In genomic region chr19:48461651-48461981, GRCh38 we compare ENCODE assay signal across 21 cellular contexts. TPM values are rescaled to one million over a fixed set of nuclear protein-coding genes. Genes with fewer than 3 reads are reported as not detected.
DNase-seq lines count a peak whose midpoint lies in the region; ATAC-seq and TF ChIP-seq lines count a peak whose summit lies in the region.
"Had no signal": no experiment of that assay in that cellular context is flagged by ENCODE, and none has a peak within 500 bp of the region (broad histone marks: within the 10 kb centered on the region; RNA-seq: fewer than 3 reads in every experiment).

No MANE protein-coding gene starts in this region.

- no peak overlapping the region for H3K23ac ChIP-seq in H9 (ENCODE audit: insufficient read length, low read depth, low read length)

- no peak for DNase-seq in H9
- peak; percentile 14 for DNase-seq in iPS-NIHi11 (ENCODE audit: low spot score)
- DNase-seq in globus pallidus (ENCODE audit: low spot score): no peak
- DNase-seq in stimulated activated naive CD4-positive, alpha-beta T cell treated with Interleukin-2 at 50 U/mL for 16 hours (lab: John Stamatoyannopoulos, UW): no peak
- DNase-seq: AML-193; CD4-positive, alpha-beta T cell; HCEC 1CT; NCI-H1092; NCI-H1417 treated with DMSO at 0.1 percent for 48 hours; NCI-H1694 treated with DMSO at 0.1 percent for 48 hours; NCI-H2081; NCI-H2227 treated with DMSO at 0.1 percent for 48 hours; NCI-H69; SHP77 treated with DMSO at 0.1 percent for 48 hours; SW 1271 had no signal

- H3K27me3 Mint-ChIP-seq in H9 (ENCODE audit: low read depth): peaks cover 5% of the 10 kb centered on the region
- no peaks in the 10 kb centered on the region for H3K27me3 Mint-ChIP-seq in stimulated activated memory B cell treated with anti-CD40 and anti-IgM and Interleukin-4, amounts not matched to agents 10 μg/mL and 1 μg/mL and 100 μg/mL, for 72 hours
- H3K27me3 Mint-ChIP-seq: CD4-positive, alpha-beta T cell had no signal

- no peaks in the 10 kb centered on the region for H3K79me1 ChIP-seq in H9 (ENCODE audit: insufficient read depth, low read depth, low read length, poor library complexity, severe bottlenecking)

- H3K9me3 Mint-ChIP-seq in H9: no peaks in the 10 kb centered on the region; a peak in 2 of 5 replicates
- H3K9me3 Mint-ChIP-seq in stimulated activated memory B cell treated with anti-CD40 and anti-IgM and Interleukin-4, amounts not matched to agents 10 μg/mL and 1 μg/mL and 100 μg/mL, for 72 hours: no peaks in the 10 kb centered on the region
- H3K9me3 Mint-ChIP-seq: CD4-positive, alpha-beta T cell had no signal

- no peak overlapping the region for H4K91ac ChIP-seq in H9 (ENCODE audit: insufficient read length, low read depth, low read length)

- no peak overlapping the region for H3K9ac ChIP-seq in H9 (ENCODE audit: extremely low read depth, insufficient read length, low read length)
- H3K9ac ChIP-seq: BLaER1 treated with 17β-estradiol and CSF1 and Interleukin-3, amounts not matched to agents 10 nM and 100 nM had no signal

- H2BK20ac ChIP-seq in H9 (ENCODE audit: low read depth, low read length, poor library complexity, severe bottlenecking): no peak overlapping the region

- H3K79me2 ChIP-seq in H9 (ENCODE audit: insufficient read depth, low read length): no peaks in the 10 kb centered on the region

- no peak overlapping the region for H3K27ac ChIP-seq in H9 (ENCODE audit: insufficient read length, low read depth, low read length)
- H3K27ac ChIP-seq: A549; BLaER1 treated with 17β-estradiol and CSF1 and Interleukin-3, amounts not matched to agents 10 nM and 100 nM; HL-60; RWPE1 had no signal

- peak; percentile 12 for ATAC-seq in stimulated activated memory B cell treated with anti-CD40 and anti-IgM and Interleukin-4, amounts not matched to agents 10 μg/mL and 1 μg/mL and 100 μg/mL, for 72 hours
- no peak for ATAC-seq in HG02870 (IDR thresholded peaks at IDR 0.05; ENCODE audit: unreplicated experiment)

- no peaks in the 10 kb centered on the region for H3K4me1 ChIP-seq in H9 (ENCODE audit: insufficient read depth, low read length)

- H3K27me3 ChIP-seq in H9 (ENCODE audit: insufficient read depth, low read length): no peaks in the 10 kb centered on the region
- H3K27me3 ChIP-seq: BLaER1 treated with 17β-estradiol and CSF1 and Interleukin-3, amounts not matched to agents 10 nM and 100 nM had no signal

- no peaks in the 10 kb centered on the region for H3K9me3 ChIP-seq in H9 (ENCODE audit: control insufficient read depth, low read depth, low read length)
- H3K9me3 ChIP-seq: A549; BLaER1 treated with 17β-estradiol and CSF1 and Interleukin-3, amounts not matched to agents 10 nM and 100 nM had no signal

- TF ChIP-seq CTCF in H9 (conservative IDR thresholded peaks at IDR 0.05): no peak

- H2BK15ac ChIP-seq in H9 (ENCODE audit: low read depth, low read length): no peak overlapping the region

- no peak overlapping the region for H3K14ac ChIP-seq in H9 (ENCODE audit: insufficient read depth, low read length)

- no peak overlapping the region for H2AFZ ChIP-seq in H9 (ENCODE audit: low read length)

- H3K4ac ChIP-seq in H9 (ENCODE audit: low read depth, low read length): no peak overlapping the region

- no CpG with 5 or more reads among the region's 36 CpGs for WGBS in H9 (ENCODE audit: extremely low coverage, insufficient read length, low lambda C conversion rate)

- H3K18ac ChIP-seq in H9 (ENCODE audit: insufficient read length, low read depth, low read length): no peak overlapping the region

- H3K56ac ChIP-seq in H9 (ENCODE audit: insufficient read length, low read depth, low read length): no peak overlapping the region

- peaks cover 9% of the 10 kb centered on the region in 2 experiments; a peak in 3 of 4 replicates for H3K4me1 Mint-ChIP-seq in H9
- H3K4me1 Mint-ChIP-seq in stimulated activated memory B cell treated with anti-CD40 and anti-IgM and Interleukin-4, amounts not matched to agents 10 μg/mL and 1 μg/mL and 100 μg/mL, for 72 hours: no peaks in the 10 kb centered on the region

- H2BK12ac ChIP-seq in H9 (ENCODE audit: insufficient read length, low read depth, low read length): no peak overlapping the region

- no peak overlapping the region for H2BK5ac ChIP-seq in H9 (ENCODE audit: insufficient read length, low read length)

- no peak overlapping the region for H2BK120ac ChIP-seq in H9 (ENCODE audit: low read depth, low read length, poor library complexity, severe bottlenecking)

- H3K36me3 Mint-ChIP-seq in H9 (ENCODE audit: insufficient read depth in 1 of 3, low read depth in 3 of 3): peaks cover 6 to 30% (median 15%) of the 10 kb centered on the region in 3 experiments; a peak in 6 of 7 replicates
- H3K36me3 Mint-ChIP-seq in stimulated activated memory B cell treated with anti-CD40 and anti-IgM and Interleukin-4, amounts not matched to agents 10 μg/mL and 1 μg/mL and 100 μg/mL, for 72 hours: peaks cover 41% of the 10 kb centered on the region

- no peak overlapping the region for H3K27ac Mint-ChIP-seq in H9
- H3K27ac Mint-ChIP-seq in stimulated activated memory B cell treated with anti-CD40 and anti-IgM and Interleukin-4, amounts not matched to agents 10 μg/mL and 1 μg/mL and 100 μg/mL, for 72 hours: no peak overlapping the region
- H3K27ac Mint-ChIP-seq: CD4-positive, alpha-beta T cell had no signal

- no peak overlapping the region for H3K4me3 Mint-ChIP-seq in H9
- no peak overlapping the region for H3K4me3 Mint-ChIP-seq in stimulated activated memory B cell treated with anti-CD40 and anti-IgM and Interleukin-4, amounts not matched to agents 10 μg/mL and 1 μg/mL and 100 μg/mL, for 72 hours
- H3K4me3 Mint-ChIP-seq: CD4-positive, alpha-beta T cell had no signal

- H3K4me2 ChIP-seq in H9 (ENCODE audit: insufficient read depth, insufficient read length, low read length): no peak overlapping the region
- H3K4me2 ChIP-seq: A549; BLaER1 treated with 17β-estradiol and CSF1 and Interleukin-3, amounts not matched to agents 10 nM and 100 nM had no signal

- peak overlapping the region; percentile 63 for H4K8ac ChIP-seq in H9 (replicated peaks; ENCODE audit: insufficient read length, low read depth, low read length)

- H4K5ac ChIP-seq in H9 (ENCODE audit: insufficient read length, low read depth, low read length): no peak overlapping the region

- no peak overlapping the region for H2AK5ac ChIP-seq in H9 (ENCODE audit: insufficient read length, low read length)

- no peak overlapping the region for H3T11ph ChIP-seq in H9 (ENCODE audit: low read length)

- no peaks in the 10 kb centered on the region for H3K23me2 ChIP-seq in H9 (ENCODE audit: insufficient read length, low read depth, low read length, poor library complexity, severe bottlenecking)

- no peaks in the 10 kb centered on the region for H4K20me1 ChIP-seq in H9 (ENCODE audit: control insufficient read depth, insufficient read depth, insufficient read length)

RNA-seq across cellular contexts. Expression of gene KCNJ14, which starts 6.2 kb away (rescaled TPM):
- 1.1 and 1.2 TPM in 2 replicates for total RNA-seq in H9 (2021)

RNA-seq across cellular contexts. Expression of gene CYTH2, which starts 7.6 kb away (rescaled TPM):
- total RNA-seq in H9 (2021): 97.1 and 103 TPM in 2 replicates

RNA-seq across cellular contexts. Expression of gene GRWD1, which starts 15.8 kb away (rescaled TPM):
- 92.0 and 94.6 TPM in 2 replicates for total RNA-seq in H9 (2021)

RNA-seq across cellular contexts. Expression of gene LMTK3, which starts 50.0 kb away (rescaled TPM):
- total RNA-seq in H9 (2021): 14.4 and 15.2 TPM in 2 replicates
